Comparison of ENCODE assay signal across 35 cellular contexts in genomic region chr2:233326500-233326899, GRCh38. TPM values are rescaled to one million over a fixed set of nuclear protein-coding genes. Genes with fewer than 3 reads are reported as not detected.
"Had no signal": no experiment of that assay in that cellular context is flagged by ENCODE, and none has a peak within 500 bp of the region (broad histone marks: within the 10 kb centered on the region; RNA-seq: fewer than 3 reads in every experiment).

No MANE protein-coding gene starts in this region.

- H3K79me2 ChIP-seq: parathyroid adenoma had no signal

- H3K4me1 ChIP-seq: parathyroid adenoma, psoas muscle, thyroid gland, tibial nerve, vagina had no signal

- H3K36me3 Mint-ChIP-seq: naive thymus-derived CD8-positive, alpha-beta T cell; natural killer cell treated with Interleukin-12 subunit alpha and Interleukin-12 subunit beta and Interleukin-15 and Interleukin-18, amount 100 ng/mL, for 72 hours; stimulated activated effector memory CD8-positive, alpha-beta T cell treated with anti-CD3 and anti-CD28 coated beads, Interleukin-12 subunit alpha, Interleukin-12 subunit beta, amount 100 ng/mL, for 72 hours had no signal

- ATAC-seq: naive thymus-derived CD8-positive, alpha-beta T cell; natural killer cell treated with Interleukin-12 subunit alpha and Interleukin-12 subunit beta and Interleukin-15 and Interleukin-18, amount 100 ng/mL, for 72 hours; psoas muscle; right cardiac atrium; sciatic nerve; stimulated activated effector memory CD8-positive, alpha-beta T cell treated with anti-CD3 and anti-CD28 coated beads, Interleukin-12 subunit alpha, Interleukin-12 subunit beta, amount 100 ng/mL, for 72 hours; stimulated activated naive B cell treated with anti-CD40 and anti-IgM and Interleukin-4, amounts not matched to agents 10 μg/mL and 1 μg/mL and 100 μg/mL, for 72 hours had no signal

- H3K27ac Mint-ChIP-seq: nephron progenitor cell; progenitor cell of endocrine pancreas; stimulated activated naive CD8-positive, alpha-beta T cell treated with anti-CD3 and anti-CD28 coated beads, Interleukin-15, Interleukin-2, amounts not matched to agents 100 ng/mL and 50 ng/mL, for 24 hours had no signal

- H3K4me3 Mint-ChIP-seq: naive thymus-derived CD8-positive, alpha-beta T cell; natural killer cell treated with Interleukin-12 subunit alpha and Interleukin-12 subunit beta and Interleukin-15 and Interleukin-18, amount 100 ng/mL, for 72 hours; nephron progenitor cell; neural crest cell; stimulated activated effector memory CD8-positive, alpha-beta T cell treated with anti-CD3 and anti-CD28 coated beads, Interleukin-12 subunit alpha, Interleukin-12 subunit beta, amount 100 ng/mL, for 72 hours; stimulated activated naive B cell treated with anti-CD40 and anti-IgM and Interleukin-4, amounts not matched to agents 10 μg/mL and 1 μg/mL and 100 μg/mL, for 72 hours; stimulated activated naive CD8-positive, alpha-beta T cell treated with anti-CD3 and anti-CD28 coated beads, Interleukin-15, Interleukin-2, amounts not matched to agents 100 ng/mL and 50 ng/mL, for 24 hours had no signal

- FAIRE-seq: urothelium cell line had no signal

- H3K9me3 Mint-ChIP-seq: natural killer cell treated with Interleukin-12 subunit alpha and Interleukin-12 subunit beta and Interleukin-15 and Interleukin-18, amount 100 ng/mL, for 72 hours; nephron progenitor cell; neural crest cell; stimulated activated naive CD8-positive, alpha-beta T cell treated with anti-CD3 and anti-CD28 coated beads, Interleukin-15, Interleukin-2, amounts not matched to agents 100 ng/mL and 50 ng/mL, for 24 hours had no signal

- H3K27me3 ChIP-seq: ovary, stomach, thyroid gland, tibial nerve, upper lobe of left lung, vagina had no signal

- H3K4me3 ChIP-seq: ovary, psoas muscle, skin epidermis, smooth muscle cell, stomach, thoracic aorta, thyroid gland, tibial nerve, upper lobe of left lung, vagina had no signal

- H2AFZ ChIP-seq: parathyroid adenoma had no signal

- H3K27me3 Mint-ChIP-seq: naive thymus-derived CD8-positive, alpha-beta T cell; natural killer cell treated with Interleukin-12 subunit alpha and Interleukin-12 subunit beta and Interleukin-15 and Interleukin-18, amount 100 ng/mL, for 72 hours; progenitor cell of endocrine pancreas; stimulated activated naive B cell treated with anti-CD40 and anti-IgM and Interleukin-4, amounts not matched to agents 10 μg/mL and 1 μg/mL and 100 μg/mL, for 72 hours; stimulated activated naive CD8-positive, alpha-beta T cell treated with anti-CD3 and anti-CD28 coated beads, Interleukin-15, Interleukin-2, amounts not matched to agents 100 ng/mL and 50 ng/mL, for 24 hours had no signal

- H3K27ac ChIP-seq: ovary, parathyroid adenoma, psoas muscle, skin epidermis, stomach, thoracic aorta, thyroid gland, tibial nerve, upper lobe of left lung, vagina had no signal

- H3K36me3 ChIP-seq: ovary, stomach, thoracic aorta, thyroid gland, tibial nerve, upper lobe of left lung, vagina had no signal

- H3K4me2 ChIP-seq: smooth muscle cell had no signal

- H3K9me3 ChIP-seq: ovary, psoas muscle, stomach, thoracic aorta, thyroid gland, tibial nerve, upper lobe of left lung, vagina had no signal

- DNase-seq: naive thymus-derived CD8-positive, alpha-beta T cell; nephron progenitor cell; occipital lobe; ovary; posterior cingulate gyrus; psoas muscle; right cardiac atrium; stimulated activated CD4-positive, alpha-beta T cell treated with anti-CD3 and anti-CD28 coated beads, Interleukin-15, amount 100 ng/mL, for 24 hours; stimulated activated CD4-positive, alpha-beta T cell treated with anti-CD3 and anti-CD28 coated beads, Interleukin-2, amount 100 ng/mL, for 24 hours; stimulated activated CD4-positive, alpha-beta T cell treated with anti-CD3 and anti-CD28 coated beads, Interleukin-2, amount 100 ng/mL, for 48 hours; stimulated activated CD4-positive, alpha-beta T cell treated with anti-CD3 and anti-CD28 coated beads, Interleukin-4, amount 100 ng/mL, for 24 hours; stimulated activated naive B cell treated with anti-CD40 and anti-IgM and Interleukin-4, amounts not matched to agents 10 μg/mL and 1 μg/mL and 100 μg/mL, for 72 hours; stimulated activated naive CD4-positive, alpha-beta T cell treated with Interleukin-2 at 50 U/mL for 16 hours; stomach; thyroid gland; trophoblast cell had no signal

- H3K9ac ChIP-seq: parathyroid adenoma had no signal

RNA-seq across cellular contexts. Expression of gene SAG, which starts 18.9 kb away (rescaled TPM):
- total RNA-seq: neural crest cell, occipital lobe, osteoblast, ovary, progenitor cell of endocrine pancreas, psoas muscle, renal cortical epithelial cell, right cardiac atrium, sciatic nerve, smooth muscle cell, subcutaneous adipose tissue, temporal lobe, thoracic aorta, tibial nerve, ureter, vagina had no signal
- polyA plus RNA-seq: naive thymus-derived CD8-positive, alpha-beta T cell; ovary; psoas muscle; right cardiac atrium; smooth muscle cell; stomach had no signal
